29 cellular contexts compared by ENCODE assay signal in genomic region chr10:49288341-49289065, GRCh38. TPM values are rescaled to one million over a fixed set of nuclear protein-coding genes. Genes with fewer than 3 reads are reported as not detected.
DNase-seq lines count a peak whose midpoint lies in the region; ATAC-seq lines count a peak whose summit lies in the region.
"Had no signal": no experiment of that assay in that cellular context is flagged by ENCODE, and none has a peak within 500 bp of the region (broad histone marks: within the 10 kb centered on the region; RNA-seq: fewer than 3 reads in every experiment).

No MANE protein-coding gene starts in this region.

- H3K27ac ChIP-seq in right cardiac atrium (ENCODE audit: low read length), result no peak overlapping the region
- H3K27ac ChIP-seq: 22Rv1, BLaER1, SK-N-MC had no signal

- peaks cover 13% of the 10 kb centered on the region for H3K27me3 Mint-ChIP-seq in activated CD8-positive, alpha-beta memory T cell treated with anti-CD3 and anti-CD28 coated beads, Interleukin-2, amount 10 ng/mL, durations not matched to agents 7 days and 5 days
- H3K27me3 Mint-ChIP-seq: CD4-positive, alpha-beta T cell had no signal

- 67% methylated on average over 10 of the region's 10 CpGs for WGBS in right cardiac atrium

- ATAC-seq in activated CD8-positive, alpha-beta memory T cell treated with anti-CD3 and anti-CD28 coated beads, Interleukin-2, amount 10 ng/mL, durations not matched to agents 7 days and 5 days, result no peak
- peak in 1 of 2 donors; percentile 36 for ATAC-seq in right cardiac atrium
- no peak for ATAC-seq in sciatic nerve
- ATAC-seq: GM12878 had no signal

- no peaks in the 10 kb centered on the region for H3K36me3 Mint-ChIP-seq in activated CD8-positive, alpha-beta memory T cell treated with anti-CD3 and anti-CD28 coated beads, Interleukin-2, amount 10 ng/mL, durations not matched to agents 7 days and 5 days

- H3K27me3 ChIP-seq in right cardiac atrium (ENCODE audit: control insufficient read depth, insufficient read depth), result no peaks in the 10 kb centered on the region
- H3K27me3 ChIP-seq: BLaER1, MG63 had no signal

- H3K9me3 Mint-ChIP-seq in activated CD8-positive, alpha-beta memory T cell treated with anti-CD3 and anti-CD28 coated beads, Interleukin-2, amount 10 ng/mL, durations not matched to agents 7 days and 5 days (ENCODE audit: low read depth), result no peaks in the 10 kb centered on the region
- H3K9me3 Mint-ChIP-seq: CD4-positive, alpha-beta T cell had no signal

- no peak overlapping the region for H3K27ac Mint-ChIP-seq in activated CD8-positive, alpha-beta memory T cell treated with anti-CD3 and anti-CD28 coated beads, Interleukin-2, amount 10 ng/mL, durations not matched to agents 7 days and 5 days
- H3K27ac Mint-ChIP-seq: CD4-positive, alpha-beta T cell had no signal

- H3K4me1 Mint-ChIP-seq in activated CD8-positive, alpha-beta memory T cell treated with anti-CD3 and anti-CD28 coated beads, Interleukin-2, amount 10 ng/mL, durations not matched to agents 7 days and 5 days, result peaks cover 17% of the 10 kb centered on the region

- intact Hi-C loops in right cardiac atrium (cut with DNase I), result no loop called here
- intact Hi-C loops in sciatic nerve (cut with DNase I), result no loop called here

- CTCF ChIA-PET in activated CD8-positive, alpha-beta memory T cell treated with anti-CD3 and anti-CD28 coated beads, Interleukin-2, amount 10 ng/mL, durations not matched to agents 7 days and 5 days (lab: Charles Lee), result interaction anchor here (1.2 kb wide), 1 partner anchor 120 kb away, joined by 3 read pairs; no protein-coding TSS in a partner anchor

- no peak overlapping the region for H3K4me3 ChIP-seq in right cardiac atrium (ENCODE audit: low read length)
- H3K4me3 ChIP-seq: BLaER1, GM12878, MG63, SK-N-MC had no signal

- H3K4me3 Mint-ChIP-seq in activated CD8-positive, alpha-beta memory T cell treated with anti-CD3 and anti-CD28 coated beads, Interleukin-2, amount 10 ng/mL, durations not matched to agents 7 days and 5 days, result no peak overlapping the region
- H3K4me3 Mint-ChIP-seq: CD4-positive, alpha-beta T cell had no signal

- no peaks in the 10 kb centered on the region for H3K9me3 ChIP-seq in right cardiac atrium (ENCODE audit: control insufficient read depth, low read length)
- H3K9me3 ChIP-seq: BLaER1, Caco-2, MG63 had no signal

- H3K4me1 ChIP-seq in right cardiac atrium (ENCODE audit: control insufficient read depth, insufficient read depth, low read length), result peaks cover 6% of the 10 kb centered on the region
- H3K4me1 ChIP-seq: Caco-2 had no signal

- peak; percentile 12 for DNase-seq in activated CD8-positive, alpha-beta memory T cell treated with anti-CD3 and anti-CD28 coated beads, Interleukin-2, amount 50 U/mL, for 48 hours
- DNase-seq in activated CD8-positive, alpha-beta memory T cell treated with anti-CD3 and anti-CD28 coated beads, Interleukin-2, amount 10 ng/mL, durations not matched to agents 7 days and 5 days, result no peak
- DNase-seq in HT1080 (ENCODE audit: low read depth) (peak; percentile 34), right cardiac atrium (peak in 2 of 3 donors; percentile 73), sciatic nerve (ENCODE audit: low spot score) (peak; percentile 51), DMS79 treated with DMSO at 0.1 percent for 48 hours (lab: John Stamatoyannopoulos, UW) (no peak), SIG-M5 treated with dmso at 0.1 percent for 504 hours (lab: John Stamatoyannopoulos, UW; ENCODE audit: unreplicated experiment) (no peak)
- DNase-seq in effector CD8-positive, alpha-beta T cell (lab: John Stamatoyannopoulos, UW), result no peak
- DNase-seq: ACHN; CD4-positive, alpha-beta T cell; DMS 273 treated with DMSO at 0.1 percent for 48 hours; DND-41; GOT3; HCEC 1CT; MG63; NCI-H1048; NCI-H1417 treated with DMSO at 0.1 percent for 48 hours; NCI-H187 treated with DMSO at 0.1 percent for 48 hours; NCI-H2107; NCI-H446 treated with DMSO at 0.1 percent for 48 hours; NCI-H526 treated with DMSO at 0.1 percent for 48 hours; OCI-M1; SHP77 had no signal

RNA-seq across cellular contexts. Expression of gene C10orf71, which starts 10.5 kb away (rescaled TPM):
- total RNA-seq in activated CD8-positive, alpha-beta memory T cell treated with anti-CD3 and anti-CD28 coated beads, Interleukin-2, amount 10 ng/mL, durations not matched to agents 7 days and 5 days, result not detected
- total RNA-seq in HT1080 (2014; rRNA removed; shearing (Covaris generic)), result not detected in 2 replicates
- not detected in 2 replicates for polyA plus RNA-seq in HT1080 (2015; cell fraction: cytosol; rRNA removed)
- polyA plus RNA-seq in HT1080 (2015; cell fraction: nucleus; rRNA removed), result not detected in 2 replicates
- total RNA-seq in right cardiac atrium, result 10 to 100 TPM; 29.3 to 98.9 (median 73.2) TPM
- polyA plus RNA-seq in right cardiac atrium, result 27.8 TPM
- 0.18 TPM for total RNA-seq in sciatic nerve
- total RNA-seq: Caco-2; CD4-positive, alpha-beta T cell; GM12878; LHCN-M2 had no signal
- polyA plus RNA-seq: GM12878 had no signal

Comparison
In these comparisons a context has a peak if more than half of its experiments do, and no peak if none do; other contexts are left out.
1. DNase-seq: peak in activated CD8-positive, alpha-beta memory T cell treated with anti-CD3 and anti-CD28 coated beads, Interleukin-2, amount 50 U/mL, for 48 hours (single experiment), HT1080 (single experiment), right cardiac atrium (2 of 3) and sciatic nerve (single experiment); none in activated CD8-positive, alpha-beta memory T cell treated with anti-CD3 and anti-CD28 coated beads, Interleukin-2, amount 10 ng/mL, durations not matched to agents 7 days and 5 days (single experiment), DMS79 treated with DMSO at 0.1 percent for 48 hours (single experiment), SIG-M5 treated with dmso at 0.1 percent for 504 hours (single experiment) and effector CD8-positive, alpha-beta T cell (single experiment).
2. RNA of gene C10orf71, which starts 10.5 kb away (total RNA-seq): 29.3 to 98.9 TPM in right cardiac atrium; 0.18 TPM in sciatic nerve (single experiment), not detected in activated CD8-positive, alpha-beta memory T cell treated with anti-CD3 and anti-CD28 coated beads, Interleukin-2, amount 10 ng/mL, durations not matched to agents 7 days and 5 days and not detected in HT1080; every median in the first group is over 10 times any median in the second.